Comparison of ENCODE assay signal across 9 cellular contexts in the genomic region with DNA sequence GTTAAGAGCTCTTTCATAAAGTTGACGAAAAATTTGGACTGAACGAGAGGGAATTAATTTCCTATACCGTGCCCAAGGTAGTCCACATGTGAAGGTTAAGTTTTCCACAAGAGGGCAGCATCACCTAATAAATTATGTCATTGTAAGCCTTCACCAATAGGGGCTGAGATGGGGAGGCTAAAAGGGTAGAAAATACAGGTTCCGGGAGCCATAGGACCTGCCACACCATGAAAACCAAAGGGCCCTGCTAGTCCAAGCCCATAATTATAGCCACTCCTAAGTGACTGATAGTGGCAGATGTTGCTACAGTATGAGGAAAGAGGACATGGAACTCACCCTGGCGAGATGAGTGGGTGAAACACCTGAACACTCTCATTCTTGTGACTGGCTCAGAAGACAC.
DNase-seq lines count a peak whose midpoint lies in the region; ATAC-seq and TF ChIP-seq lines count a peak whose summit lies in the region.
"Had no signal": no experiment of that assay in that cellular context is flagged by ENCODE, and none has a peak within 500 bp of the region (broad histone marks: within the 10 kb centered on the region; RNA-seq: fewer than 3 reads in every experiment).

No MANE protein-coding gene starts in this region.

- no peaks in the 10 kb centered on the region for H3K4me1 Mint-ChIP-seq in MCF 10A (ENCODE audit: insufficient read depth, unreplicated experiment)

- no peak for TF ChIP-seq POLR2A in uterus (IDR thresholded peaks at IDR 0.05)

- H3K4me1 ChIP-seq in uterus: no peaks in the 10 kb centered on the region

- no peaks in the 10 kb centered on the region for H3K9me3 ChIP-seq in uterus

- H3K27me3 Mint-ChIP-seq in MCF 10A (ENCODE audit: insufficient read depth, unreplicated experiment): peaks cover 54% of the 10 kb centered on the region

- intact Hi-C loops in MCF 10A (cut with micrococcal nuclease): loop anchor here (1.0 to 10.0 kb wide), 6 partner anchors 55 to 1570 kb away; no protein-coding TSS in a partner anchor
- intact Hi-C loops in uterus (cut with DNase I; ENCODE audit: low total_unique reads): no loop called here

- peak; percentile 1 for DNase-seq in DMS153 (lab: John Stamatoyannopoulos, UW)
- DNase-seq in DMS153 treated with DMSO at 0.1 percent for 48 hours (lab: John Stamatoyannopoulos, UW; ENCODE audit: unreplicated experiment): no peak
- peak; percentile 16 for DNase-seq in NCI-H774 (lab: John Stamatoyannopoulos, UW)
- peak; percentile 65 for DNase-seq in MCF 10A (ENCODE audit: unreplicated experiment)
- DNase-seq in left lobe of liver (ENCODE audit: low spot score): no peak
- DNase-seq in uterus: no peak

- peak; percentile 70 for TF ChIP-seq CTCF in MCF 10A (IDR thresholded peaks at IDR 0.05; ENCODE audit: unreplicated experiment)
- peak; percentile 46 to 56 (median 52) for TF ChIP-seq CTCF in uterus (IDR thresholded peaks at IDR 0.05)

- no peak overlapping the region for H3K4me3 ChIP-seq in uterus

- no peaks in the 10 kb centered on the region for H3K9me3 Mint-ChIP-seq in MCF 10A (ENCODE audit: unreplicated experiment)
- H3K9me3 Mint-ChIP-seq: activated naive CD4-positive, alpha-beta T cell treated with anti-CD3 and anti-CD28 coated beads, Interleukin-2, amount 50 U/mL, for 72 hours had no signal

- ATAC-seq in GM18907 (IDR thresholded peaks at IDR 0.05; ENCODE audit: unreplicated experiment): peak; percentile 97
- peak; percentile 99 for ATAC-seq in HG03135 (IDR thresholded peaks at IDR 0.05; ENCODE audit: unreplicated experiment)
- peak; percentile 86 for ATAC-seq in left lobe of liver

- H3K36me3 ChIP-seq in uterus: no peaks in the 10 kb centered on the region

- BruUV-seq in MCF 10A (replicated peaks; lab: Mats Ljungman, UMichigan): no TSS peak

- no peaks in the 10 kb centered on the region for H3K27me3 ChIP-seq in uterus

- H3K27ac ChIP-seq in uterus: no peak overlapping the region

- H3K4me3 Mint-ChIP-seq in MCF 10A (ENCODE audit: unreplicated experiment): no peak overlapping the region

- POLR2A ChIA-PET in MCF 10A (lab: Yijun Ruan, JAX): interaction anchor here (0.6 kb wide), 1 partner anchor 383 kb away, joined by 3 read pairs; no protein-coding TSS in a partner anchor

- CTCF ChIA-PET in MCF 10A (lab: Yijun Ruan, JAX): interaction anchor here (0.6 to 2.0 kb wide), 43 partner anchors 8 to 1717 kb away, joined by 3 to 33 read pairs (median 4); a partner anchor contains a TSS

- no peak overlapping the region for H3K27ac Mint-ChIP-seq in MCF 10A (ENCODE audit: low read depth, unreplicated experiment)
- H3K27ac Mint-ChIP-seq: activated naive CD4-positive, alpha-beta T cell treated with anti-CD3 and anti-CD28 coated beads, Interleukin-2, amount 50 U/mL, for 72 hours had no signal

- H3K36me3 Mint-ChIP-seq in MCF 10A (ENCODE audit: insufficient read depth, unreplicated experiment): no peaks in the 10 kb centered on the region
- H3K36me3 Mint-ChIP-seq: activated naive CD4-positive, alpha-beta T cell treated with anti-CD3 and anti-CD28 coated beads, Interleukin-2, amount 50 U/mL, for 72 hours had no signal

Comparison
In these comparisons a context has a peak if more than half of its experiments do, and no peak if none do; other contexts are left out.
1. DNase-seq: peak in DMS153 (single experiment), NCI-H774 (single experiment) and MCF 10A (single experiment); none in DMS153 treated with DMSO at 0.1 percent for 48 hours (single experiment), left lobe of liver (single experiment) and uterus (0 of 2).
2. Peak in every context shown above with its lines, with median percentiles within 50 percentile points of each other: ATAC-seq.